1 cellular context compared by ENCODE assay signal in the genomic region with DNA sequence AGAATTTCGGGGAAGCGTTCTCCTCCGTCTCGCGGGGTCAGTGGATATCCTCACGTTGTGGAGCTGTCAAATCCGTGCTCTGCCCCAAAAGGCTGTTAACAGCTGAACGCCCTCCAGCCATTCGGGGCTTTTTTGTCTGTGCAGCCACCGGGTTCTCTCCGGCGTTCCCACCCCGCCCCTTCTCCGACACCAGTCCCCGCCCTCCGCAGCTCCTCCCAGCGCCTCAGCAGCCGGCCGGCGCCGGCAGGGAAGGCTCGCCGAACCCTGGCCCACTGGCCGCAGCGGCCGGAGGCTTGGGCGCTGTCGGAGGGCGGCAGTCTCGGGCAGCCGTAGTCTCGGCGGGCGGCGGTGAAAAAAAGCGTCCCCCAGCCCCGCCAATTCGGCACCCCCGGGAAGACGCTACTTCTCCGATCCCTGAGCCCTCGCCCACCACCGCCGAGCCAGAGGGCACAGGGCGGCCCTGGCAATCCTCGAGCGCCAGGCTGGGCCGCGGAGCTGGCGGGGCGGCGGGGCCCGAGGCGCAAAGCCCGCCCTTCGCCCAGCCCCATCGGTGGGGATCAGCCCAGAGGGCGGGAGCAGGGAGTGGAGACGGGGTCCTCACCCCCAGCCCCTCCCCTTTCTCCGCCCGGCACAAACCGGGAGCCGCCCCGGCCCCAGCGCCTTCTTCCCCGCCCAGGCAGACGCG.
TF ChIP-seq lines count a peak whose summit lies in the region.

A gene (minus strand): TSS at position 496 of the 685 bp plus-strand sequence. CDS start 773 bp downstream, outside the sequence.

TF ChIP-seq in HepG2, 621 proteins besides CTCF, POLR2A, EP300 and RAD21 (continued from another document and continues in another):
- TF ChIP-seq, protein P1, sequence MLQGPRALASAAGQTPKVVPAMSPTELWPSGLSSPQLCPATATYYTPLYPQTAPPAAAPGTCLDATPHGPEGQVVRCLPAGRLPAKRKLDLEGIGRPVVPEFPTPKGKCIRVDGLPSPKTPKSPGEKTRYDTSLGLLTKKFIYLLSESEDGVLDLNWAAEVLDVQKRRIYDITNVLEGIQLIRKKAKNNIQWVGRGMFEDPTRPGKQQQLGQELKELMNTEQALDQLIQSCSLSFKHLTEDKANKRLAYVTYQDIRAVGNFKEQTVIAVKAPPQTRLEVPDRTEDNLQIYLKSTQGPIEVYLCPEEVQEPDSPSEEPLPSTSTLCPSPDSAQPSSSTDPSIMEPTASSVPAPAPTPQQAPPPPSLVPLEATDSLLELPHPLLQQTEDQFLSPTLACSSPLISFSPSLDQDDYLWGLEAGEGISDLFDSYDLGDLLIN (CRISPR knock-in tag; IDR thresholded peaks at IDR 0.05; ENCODE audit: borderline replicate concordance), result no peak
- TF ChIP-seq KLF9 (CRISPR knock-in tag; IDR thresholded peaks at IDR 0.05; ENCODE audit: low read depth) (no peak), RNF2 (conservative IDR thresholded peaks at IDR 0.05; ENCODE audit: low read depth) (0 out of 2 replicates have a peak, but pooled peaks have one; percentile 30), ZSCAN31 (CRISPR knock-in tag; IDR thresholded peaks at IDR 0.05; ENCODE audit: low read depth) (0 out of 2 replicates have a peak, but pooled peaks have one; percentile 39), HNF4A (CRISPR knock-in tag; IDR thresholded peaks at IDR 0.05) (no peak), ELF1 (CRISPR knock-in tag; IDR thresholded peaks at IDR 0.05) (no peak), RFX5 (IDR thresholded peaks at IDR 0.05; ENCODE audit: low read depth, low read length) (no peak), ZNF138 (CRISPR knock-in tag; IDR thresholded peaks at IDR 0.05; ENCODE audit: low read depth) (no peak), NKX3-1 (CRISPR knock-in tag; IDR thresholded peaks at IDR 0.05) (peak; percentile 70), MEF2D (CRISPR knock-in tag; IDR thresholded peaks at IDR 0.05) (no peak), NFE2L2 (IDR thresholded peaks at IDR 0.05; ENCODE audit: low read length) (no peak), CREB1 (IDR thresholded peaks at IDR 0.05) (no peak), CREB1 (CRISPR knock-in tag; IDR thresholded peaks at IDR 0.05) (no peak), ISX (CRISPR knock-in tag; conservative IDR thresholded peaks at IDR 0.05) (0 out of 2 replicates have a peak, but pooled peaks have one; percentile 44), KLF11 (CRISPR knock-in tag; IDR thresholded peaks at IDR 0.05) (0 out of 2 replicates have a peak, but pooled peaks have one; percentile 40), ZNF577 (CRISPR knock-in tag; IDR thresholded peaks at IDR 0.05; ENCODE audit: borderline replicate concordance, low read depth) (no peak), JDP2 (CRISPR knock-in tag; IDR thresholded peaks at IDR 0.05; ENCODE audit: borderline replicate concordance) (no peak), ZBTB1 (CRISPR knock-in tag; IDR thresholded peaks at IDR 0.05; ENCODE audit: borderline replicate concordance) (no peak), ZFY (CRISPR knock-in tag; IDR thresholded peaks at IDR 0.05) (peak; percentile 91), SOX13 (IDR thresholded peaks at IDR 0.05) (no peak), SOX13 (CRISPR knock-in tag; conservative IDR thresholded peaks at IDR 0.05 in 1 of 2, IDR thresholded peaks at IDR 0.05 in 1 of 2) (no peak; a peak in 1 of 4 replicates), BRCA1 (CRISPR knock-in tag; IDR thresholded peaks at IDR 0.05) (0 out of 2 replicates have a peak, but pooled peaks have one; percentile 75), NFYC (CRISPR knock-in tag; IDR thresholded peaks at IDR 0.05) (no peak), GZF1 (CRISPR knock-in tag; IDR thresholded peaks at IDR 0.05) (0 out of 2 replicates have a peak, but pooled peaks have one; percentile 3), SMAD9 (CRISPR knock-in tag; IDR thresholded peaks at IDR 0.05) (no peak), ZNF564 (CRISPR knock-in tag; IDR thresholded peaks at IDR 0.05) (peak; percentile 73; the same call in 1 of the 2 replicates), MBNL3 (CRISPR knock-in tag; conservative IDR thresholded peaks at IDR 0.05) (no peak), ZNF263 (CRISPR knock-in tag; IDR thresholded peaks at IDR 0.05) (no peak), PAX8 (CRISPR knock-in tag; IDR thresholded peaks at IDR 0.05; ENCODE audit: borderline replicate concordance) (no peak), PPARG (CRISPR knock-in tag; conservative IDR thresholded peaks at IDR 0.05) (peak; percentile 58; the same call in 1 of the 2 replicates), HMG20A (CRISPR knock-in tag; IDR thresholded peaks at IDR 0.05; ENCODE audit: borderline replicate concordance) (no peak; the same call in 1 of the 2 replicates), ZNF230 (CRISPR knock-in tag; IDR thresholded peaks at IDR 0.05) (0 out of 2 replicates have a peak, but pooled peaks have one; percentile 58), RXRA (CRISPR knock-in tag; IDR thresholded peaks at IDR 0.05) (peak; percentile 39; the same call in 1 of the 2 replicates), TBX2 (CRISPR knock-in tag; IDR thresholded peaks at IDR 0.05; ENCODE audit: borderline replicate concordance) (peak; percentile 82), ZNF143 (CRISPR knock-in tag; IDR thresholded peaks at IDR 0.05) (no peak)
- TF ChIP-seq, protein P2, sequence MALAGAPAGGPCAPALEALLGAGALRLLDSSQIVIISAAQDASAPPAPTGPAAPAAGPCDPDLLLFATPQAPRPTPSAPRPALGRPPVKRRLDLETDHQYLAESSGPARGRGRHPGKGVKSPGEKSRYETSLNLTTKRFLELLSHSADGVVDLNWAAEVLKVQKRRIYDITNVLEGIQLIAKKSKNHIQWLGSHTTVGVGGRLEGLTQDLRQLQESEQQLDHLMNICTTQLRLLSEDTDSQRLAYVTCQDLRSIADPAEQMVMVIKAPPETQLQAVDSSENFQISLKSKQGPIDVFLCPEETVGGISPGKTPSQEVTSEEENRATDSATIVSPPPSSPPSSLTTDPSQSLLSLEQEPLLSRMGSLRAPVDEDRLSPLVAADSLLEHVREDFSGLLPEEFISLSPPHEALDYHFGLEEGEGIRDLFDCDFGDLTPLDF (CRISPR knock-in tag; IDR thresholded peaks at IDR 0.05), result no peak
- TF ChIP-seq, protein P3, sequence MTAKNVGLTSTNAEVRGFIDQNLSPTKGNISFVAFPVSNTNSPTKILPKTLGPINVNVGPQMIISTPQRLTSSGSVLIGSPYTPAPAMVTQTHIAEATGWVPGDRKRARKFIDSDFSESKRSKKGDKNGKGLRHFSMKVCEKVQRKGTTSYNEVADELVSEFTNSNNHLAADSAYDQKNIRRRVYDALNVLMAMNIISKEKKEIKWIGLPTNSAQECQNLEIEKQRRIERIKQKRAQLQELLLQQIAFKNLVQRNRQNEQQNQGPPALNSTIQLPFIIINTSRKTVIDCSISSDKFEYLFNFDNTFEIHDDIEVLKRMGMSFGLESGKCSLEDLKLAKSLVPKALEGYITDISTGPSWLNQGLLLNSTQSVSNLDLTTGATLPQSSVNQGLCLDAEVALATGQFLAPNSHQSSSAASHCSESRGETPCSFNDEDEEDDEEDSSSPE (CRISPR knock-in tag; IDR thresholded peaks at IDR 0.05), result peak; percentile 40; the same call in 1 of the 2 replicates
- TF ChIP-seq, protein P4, sequence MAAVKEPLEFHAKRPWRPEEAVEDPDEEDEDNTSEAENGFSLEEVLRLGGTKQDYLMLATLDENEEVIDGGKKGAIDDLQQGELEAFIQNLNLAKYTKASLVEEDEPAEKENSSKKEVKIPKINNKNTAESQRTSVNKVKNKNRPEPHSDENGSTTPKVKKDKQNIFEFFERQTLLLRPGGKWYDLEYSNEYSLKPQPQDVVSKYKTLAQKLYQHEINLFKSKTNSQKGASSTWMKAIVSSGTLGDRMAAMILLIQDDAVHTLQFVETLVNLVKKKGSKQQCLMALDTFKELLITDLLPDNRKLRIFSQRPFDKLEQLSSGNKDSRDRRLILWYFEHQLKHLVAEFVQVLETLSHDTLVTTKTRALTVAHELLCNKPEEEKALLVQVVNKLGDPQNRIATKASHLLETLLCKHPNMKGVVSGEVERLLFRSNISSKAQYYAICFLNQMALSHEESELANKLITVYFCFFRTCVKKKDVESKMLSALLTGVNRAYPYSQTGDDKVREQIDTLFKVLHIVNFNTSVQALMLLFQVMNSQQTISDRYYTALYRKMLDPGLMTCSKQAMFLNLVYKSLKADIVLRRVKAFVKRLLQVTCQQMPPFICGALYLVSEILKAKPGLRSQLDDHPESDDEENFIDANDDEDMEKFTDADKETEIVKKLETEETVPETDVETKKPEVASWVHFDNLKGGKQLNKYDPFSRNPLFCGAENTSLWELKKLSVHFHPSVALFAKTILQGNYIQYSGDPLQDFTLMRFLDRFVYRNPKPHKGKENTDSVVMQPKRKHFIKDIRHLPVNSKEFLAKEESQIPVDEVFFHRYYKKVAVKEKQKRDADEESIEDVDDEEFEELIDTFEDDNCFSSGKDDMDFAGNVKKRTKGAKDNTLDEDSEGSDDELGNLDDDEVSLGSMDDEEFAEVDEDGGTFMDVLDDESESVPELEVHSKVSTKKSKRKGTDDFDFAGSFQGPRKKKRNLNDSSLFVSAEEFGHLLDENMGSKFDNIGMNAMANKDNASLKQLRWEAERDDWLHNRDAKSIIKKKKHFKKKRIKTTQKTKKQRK (IDR thresholded peaks at IDR 0.05; ENCODE audit: low read length), result no peak
- TF ChIP-seq, protein P5, sequence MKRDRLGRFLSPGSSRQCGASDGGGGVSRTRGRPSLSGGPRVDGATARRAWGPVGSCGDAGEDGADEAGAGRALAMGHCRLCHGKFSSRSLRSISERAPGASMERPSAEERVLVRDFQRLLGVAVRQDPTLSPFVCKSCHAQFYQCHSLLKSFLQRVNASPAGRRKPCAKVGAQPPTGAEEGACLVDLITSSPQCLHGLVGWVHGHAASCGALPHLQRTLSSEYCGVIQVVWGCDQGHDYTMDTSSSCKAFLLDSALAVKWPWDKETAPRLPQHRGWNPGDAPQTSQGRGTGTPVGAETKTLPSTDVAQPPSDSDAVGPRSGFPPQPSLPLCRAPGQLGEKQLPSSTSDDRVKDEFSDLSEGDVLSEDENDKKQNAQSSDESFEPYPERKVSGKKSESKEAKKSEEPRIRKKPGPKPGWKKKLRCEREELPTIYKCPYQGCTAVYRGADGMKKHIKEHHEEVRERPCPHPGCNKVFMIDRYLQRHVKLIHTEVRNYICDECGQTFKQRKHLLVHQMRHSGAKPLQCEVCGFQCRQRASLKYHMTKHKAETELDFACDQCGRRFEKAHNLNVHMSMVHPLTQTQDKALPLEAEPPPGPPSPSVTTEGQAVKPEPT (CRISPR knock-in tag; IDR thresholded peaks at IDR 0.05; ENCODE audit: low read depth), result no peak; the same call in none of the 2 replicates
- TF ChIP-seq, protein P6, sequence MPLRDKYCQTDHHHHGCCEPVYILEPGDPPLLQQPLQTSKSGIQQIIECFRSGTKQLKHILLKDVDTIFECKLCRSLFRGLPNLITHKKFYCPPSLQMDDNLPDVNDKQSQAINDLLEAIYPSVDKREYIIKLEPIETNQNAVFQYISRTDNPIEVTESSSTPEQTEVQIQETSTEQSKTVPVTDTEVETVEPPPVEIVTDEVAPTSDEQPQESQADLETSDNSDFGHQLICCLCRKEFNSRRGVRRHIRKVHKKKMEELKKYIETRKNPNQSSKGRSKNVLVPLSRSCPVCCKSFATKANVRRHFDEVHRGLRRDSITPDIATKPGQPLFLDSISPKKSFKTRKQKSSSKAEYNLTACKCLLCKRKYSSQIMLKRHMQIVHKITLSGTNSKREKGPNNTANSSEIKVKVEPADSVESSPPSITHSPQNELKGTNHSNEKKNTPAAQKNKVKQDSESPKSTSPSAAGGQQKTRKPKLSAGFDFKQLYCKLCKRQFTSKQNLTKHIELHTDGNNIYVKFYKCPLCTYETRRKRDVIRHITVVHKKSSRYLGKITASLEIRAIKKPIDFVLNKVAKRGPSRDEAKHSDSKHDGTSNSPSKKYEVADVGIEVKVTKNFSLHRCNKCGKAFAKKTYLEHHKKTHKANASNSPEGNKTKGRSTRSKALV (CRISPR knock-in tag; IDR thresholded peaks at IDR 0.05), result peak; percentile 36; the same call in 1 of the 2 replicates
- TF ChIP-seq, protein P7, sequence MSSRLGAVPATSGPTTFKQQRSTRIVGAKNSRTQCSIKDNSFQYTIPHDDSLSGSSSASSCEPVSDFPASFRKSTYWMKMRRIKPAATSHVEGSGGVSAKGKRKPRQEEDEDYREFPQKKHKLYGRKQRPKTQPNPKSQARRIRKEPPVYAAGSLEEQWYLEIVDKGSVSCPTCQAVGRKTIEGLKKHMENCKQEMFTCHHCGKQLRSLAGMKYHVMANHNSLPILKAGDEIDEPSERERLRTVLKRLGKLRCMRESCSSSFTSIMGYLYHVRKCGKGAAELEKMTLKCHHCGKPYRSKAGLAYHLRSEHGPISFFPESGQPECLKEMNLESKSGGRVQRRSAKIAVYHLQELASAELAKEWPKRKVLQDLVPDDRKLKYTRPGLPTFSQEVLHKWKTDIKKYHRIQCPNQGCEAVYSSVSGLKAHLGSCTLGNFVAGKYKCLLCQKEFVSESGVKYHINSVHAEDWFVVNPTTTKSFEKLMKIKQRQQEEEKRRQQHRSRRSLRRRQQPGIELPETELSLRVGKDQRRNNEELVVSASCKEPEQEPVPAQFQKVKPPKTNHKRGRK (CRISPR knock-in tag; IDR thresholded peaks at IDR 0.05), result no peak
- TF ChIP-seq, protein P8, sequence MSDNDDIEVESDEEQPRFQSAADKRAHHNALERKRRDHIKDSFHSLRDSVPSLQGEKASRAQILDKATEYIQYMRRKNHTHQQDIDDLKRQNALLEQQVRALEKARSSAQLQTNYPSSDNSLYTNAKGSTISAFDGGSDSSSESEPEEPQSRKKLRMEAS (IDR thresholded peaks at IDR 0.05), result peak; percentile 76
- TF ChIP-seq, protein P9, sequence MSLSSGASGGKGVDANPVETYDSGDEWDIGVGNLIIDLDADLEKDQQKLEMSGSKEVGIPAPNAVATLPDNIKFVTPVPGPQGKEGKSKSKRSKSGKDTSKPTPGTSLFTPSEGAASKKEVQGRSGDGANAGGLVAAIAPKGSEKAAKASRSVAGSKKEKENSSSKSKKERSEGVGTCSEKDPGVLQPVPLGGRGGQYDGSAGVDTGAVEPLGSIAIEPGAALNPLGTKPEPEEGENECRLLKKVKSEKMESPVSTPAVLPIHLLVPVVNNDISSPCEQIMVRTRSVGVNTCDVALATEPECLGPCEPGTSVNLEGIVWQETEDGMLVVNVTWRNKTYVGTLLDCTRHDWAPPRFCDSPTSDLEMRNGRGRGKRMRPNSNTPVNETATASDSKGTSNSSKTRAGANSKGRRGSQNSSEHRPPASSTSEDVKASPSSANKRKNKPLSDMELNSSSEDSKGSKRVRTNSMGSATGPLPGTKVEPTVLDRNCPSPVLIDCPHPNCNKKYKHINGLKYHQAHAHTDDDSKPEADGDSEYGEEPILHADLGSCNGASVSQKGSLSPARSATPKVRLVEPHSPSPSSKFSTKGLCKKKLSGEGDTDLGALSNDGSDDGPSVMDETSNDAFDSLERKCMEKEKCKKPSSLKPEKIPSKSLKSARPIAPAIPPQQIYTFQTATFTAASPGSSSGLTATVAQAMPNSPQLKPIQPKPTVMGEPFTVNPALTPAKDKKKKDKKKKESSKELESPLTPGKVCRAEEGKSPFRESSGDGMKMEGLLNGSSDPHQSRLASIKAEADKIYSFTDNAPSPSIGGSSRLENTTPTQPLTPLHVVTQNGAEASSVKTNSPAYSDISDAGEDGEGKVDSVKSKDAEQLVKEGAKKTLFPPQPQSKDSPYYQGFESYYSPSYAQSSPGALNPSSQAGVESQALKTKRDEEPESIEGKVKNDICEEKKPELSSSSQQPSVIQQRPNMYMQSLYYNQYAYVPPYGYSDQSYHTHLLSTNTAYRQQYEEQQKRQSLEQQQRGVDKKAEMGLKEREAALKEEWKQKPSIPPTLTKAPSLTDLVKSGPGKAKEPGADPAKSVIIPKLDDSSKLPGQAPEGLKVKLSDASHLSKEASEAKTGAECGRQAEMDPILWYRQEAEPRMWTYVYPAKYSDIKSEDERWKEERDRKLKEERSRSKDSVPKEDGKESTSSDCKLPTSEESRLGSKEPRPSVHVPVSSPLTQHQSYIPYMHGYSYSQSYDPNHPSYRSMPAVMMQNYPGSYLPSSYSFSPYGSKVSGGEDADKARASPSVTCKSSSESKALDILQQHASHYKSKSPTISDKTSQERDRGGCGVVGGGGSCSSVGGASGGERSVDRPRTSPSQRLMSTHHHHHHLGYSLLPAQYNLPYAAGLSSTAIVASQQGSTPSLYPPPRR (CRISPR knock-in tag; IDR thresholded peaks at IDR 0.05; ENCODE audit: borderline replicate concordance), result no peak
